ENCODE assay signal across 15 cellular contexts in the genomic region with DNA sequence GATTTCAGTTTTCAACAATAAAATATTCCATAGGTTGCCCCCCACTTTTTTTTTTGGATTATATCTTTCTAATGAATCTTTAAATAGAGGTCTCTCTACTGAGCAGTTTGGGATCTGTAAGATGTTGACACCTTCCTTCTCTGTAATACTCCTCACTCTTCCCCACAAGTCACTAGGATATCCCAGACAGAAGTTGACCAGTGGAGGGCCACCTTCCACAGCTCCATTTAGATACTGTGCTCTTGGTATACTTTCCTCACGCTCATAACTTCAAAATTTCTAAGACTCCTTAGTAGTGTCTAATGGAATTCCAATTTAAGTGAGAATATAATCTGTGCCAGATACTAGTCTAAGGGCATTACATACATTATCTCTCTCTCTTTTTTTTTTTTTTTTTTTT.
A peak's percentile ranks its signal among the peaks of the same experiment; 100 is the strongest.
DNase-seq lines count a peak whose midpoint lies in the region; TF ChIP-seq lines count a peak whose summit lies in the region.
"Had no signal": no experiment of that assay in that cellular context is flagged by ENCODE, and none has a peak within 500 bp of the region (broad histone marks: within the 10 kb centered on the region; RNA-seq: fewer than 3 reads in every experiment).

No MANE protein-coding gene starts in this region.

- no peak overlapping the region for H3K4me3 ChIP-seq in A673 (ENCODE audit: low read depth, low read length, poor library complexity, severe bottlenecking)
- no peak overlapping the region for H3K4me3 ChIP-seq in OCI-LY7 (ENCODE audit: low read depth, low read length, poor library complexity, severe bottlenecking)
- H3K4me3 ChIP-seq in osteoblast (ENCODE audit: insufficient read depth, low read length): no peak overlapping the region
- no peak overlapping the region for H3K4me3 ChIP-seq in suprapubic skin

- H3K9me3 ChIP-seq in A673 (ENCODE audit: low read depth, low read length, poor library complexity, severe bottlenecking) (no peaks in the 10 kb centered on the region), OCI-LY7 (ENCODE audit: low read length) (no peaks in the 10 kb centered on the region), osteoblast (ENCODE audit: low read depth, low read length) (no peaks in the 10 kb centered on the region), suprapubic skin (no peaks in the 10 kb centered on the region)

- 0 out of 2 replicates have a peak, but pooled peaks have one; percentile 13 for TF ChIP-seq CTCF in A673 (conservative IDR thresholded peaks at IDR 0.05; ENCODE audit: low read depth, low read length)
- TF ChIP-seq CTCF in OCI-LY7 (conservative IDR thresholded peaks at IDR 0.05; ENCODE audit: low read length): peak; percentile 27; the same call in 1 of the 2 replicates
- no peak for TF ChIP-seq CTCF in VCaP (conservative IDR thresholded peaks at IDR 0.05)
- TF ChIP-seq CTCF in osteoblast (IDR thresholded peaks at IDR 0.05; ENCODE audit: extremely low read depth, low read depth, low read length): peak; percentile 8
- TF ChIP-seq CTCF in progenitor cell of endocrine pancreas (IDR thresholded peaks at IDR 0.05; ENCODE audit: unreplicated experiment): no peak
- no peak for TF ChIP-seq CTCF in suprapubic skin (IDR thresholded peaks at IDR 0.05)

- BruUV-seq in A673 (replicated peaks; lab: Mats Ljungman, UMichigan): no TSS peak
- no TSS peak for BruUV-seq in OCI-LY7 (replicated peaks; lab: Mats Ljungman, UMichigan)

- H3K4me2 ChIP-seq in OCI-LY7 (ENCODE audit: low read length): no peak overlapping the region
- H3K4me2 ChIP-seq in osteoblast (ENCODE audit: insufficient read depth, low read length): no peak overlapping the region
- H3K4me2 ChIP-seq: KMS-11 had no signal

- CTCF ChIA-PET in A673 (lab: Charles Lee) (no interaction called here), OCI-LY7 (lab: Charles Lee; ENCODE audit: unreplicated experiment) (no interaction called here)

- peaks cover 2% of the 10 kb centered on the region for H3K36me3 Mint-ChIP-seq in progenitor cell of endocrine pancreas (ENCODE audit: insufficient read depth)

- H3K27me3 Mint-ChIP-seq in progenitor cell of endocrine pancreas: no peaks in the 10 kb centered on the region
- H3K27me3 Mint-ChIP-seq: IgD-negative memory B cell had no signal

- peaks cover 3% of the 10 kb centered on the region for H3K9me3 Mint-ChIP-seq in progenitor cell of endocrine pancreas (ENCODE audit: low read depth)
- H3K9me3 Mint-ChIP-seq: CD14-positive monocyte; CD8-positive, alpha-beta T cell; IgD-negative memory B cell had no signal

- TF ChIP-seq POLR2A in suprapubic skin (IDR thresholded peaks at IDR 0.05): no peak

- intact Hi-C loops in A673 (cut with micrococcal nuclease; ENCODE audit: unreplicated experiment) (no loop called here), OCI-LY7 (cut with micrococcal nuclease; ENCODE audit: unreplicated experiment) (no loop called here)

- TF ChIP-seq EP300 in suprapubic skin (IDR thresholded peaks at IDR 0.05): no peak

- H3K4me3 Mint-ChIP-seq in progenitor cell of endocrine pancreas (ENCODE audit: low read depth): no peak overlapping the region
- H3K4me3 Mint-ChIP-seq: CD14-positive monocyte; CD8-positive, alpha-beta T cell; IgD-negative memory B cell had no signal

- no peaks in the 10 kb centered on the region for H3K9me2 ChIP-seq in OCI-LY7 (ENCODE audit: insufficient read depth, low read length)

- no peaks in the 10 kb centered on the region for H3K27me3 ChIP-seq in A673 (replicated peaks; ENCODE audit: insufficient read depth, low read depth, low read length, poor library complexity)
- H3K27me3 ChIP-seq in osteoblast (ENCODE audit: insufficient read depth, low read length): no peaks in the 10 kb centered on the region
- no peaks in the 10 kb centered on the region for H3K27me3 ChIP-seq in suprapubic skin

- H3K27ac ChIP-seq in A673 (ENCODE audit: low read depth, low read length, poor library complexity, severe bottlenecking) (no peak overlapping the region), OCI-LY7 (ENCODE audit: low read depth, low read length, poor library complexity, severe bottlenecking) (no peak overlapping the region), VCaP (peak overlapping the region; percentile 96), osteoblast (ENCODE audit: low read depth, low read length) (no peak overlapping the region), suprapubic skin (no peak overlapping the region)
- H3K27ac ChIP-seq: KMS-11 had no signal

- peaks cover 8% of the 10 kb centered on the region for H3K4me1 Mint-ChIP-seq in progenitor cell of endocrine pancreas (ENCODE audit: low read depth)
- H3K4me1 Mint-ChIP-seq: CD14-positive monocyte, IgD-negative memory B cell had no signal

- H3K27ac Mint-ChIP-seq in progenitor cell of endocrine pancreas: no peak overlapping the region
- H3K27ac Mint-ChIP-seq: CD14-positive monocyte; CD8-positive, alpha-beta T cell; IgD-negative memory B cell had no signal

- H3K79me2 ChIP-seq in OCI-LY7 (ENCODE audit: insufficient read depth, low read depth, low read length) (no peaks in the 10 kb centered on the region), osteoblast (ENCODE audit: insufficient read depth, low read length) (no peaks in the 10 kb centered on the region)

- H3K36me3 ChIP-seq in A673 (ENCODE audit: insufficient read depth, low read length, poor library complexity, severe bottlenecking): no peaks in the 10 kb centered on the region
- H3K36me3 ChIP-seq in OCI-LY7 (ENCODE audit: insufficient read depth, low read length): no peaks in the 10 kb centered on the region
- no peaks in the 10 kb centered on the region for H3K36me3 ChIP-seq in osteoblast (ENCODE audit: insufficient read depth, low read length)
- H3K36me3 ChIP-seq in suprapubic skin: no peaks in the 10 kb centered on the region

- H3K4me1 ChIP-seq in A673 (ENCODE audit: insufficient read depth, low read length, poor library complexity, severe bottlenecking): no peaks in the 10 kb centered on the region
- no peaks in the 10 kb centered on the region for H3K4me1 ChIP-seq in OCI-LY7 (ENCODE audit: insufficient read depth, low read length, poor library complexity, severe bottlenecking)
- no peaks in the 10 kb centered on the region for H3K4me1 ChIP-seq in osteoblast (ENCODE audit: insufficient read depth, low read length)
- no peaks in the 10 kb centered on the region for H3K4me1 ChIP-seq in suprapubic skin

- DNase-seq in A673 (ENCODE audit: low spot score) (no peak), OCI-LY7 (ENCODE audit: low spot score) (no peak), osteoblast (ENCODE audit: insufficient read length, low spot score, missing footprints) (no peak), progenitor cell of endocrine pancreas (ENCODE audit: low spot score, unreplicated experiment) (no peak), putamen (ENCODE audit: low spot score) (no peak), suprapubic skin (ENCODE audit: low spot score in 2 of 2) (no peak)
- DNase-seq: CD8-positive, alpha-beta T cell; COR-L47; DMS153; DMS79 treated with DMSO at 0.1 percent for 48 hours; EL had no signal

- H2AFZ ChIP-seq in OCI-LY7 (ENCODE audit: low read length) (no peak overlapping the region), osteoblast (ENCODE audit: low read length) (no peak overlapping the region)

- WGBS in suprapubic skin: 96% methylated on average over 1 of the region's 1 CpG

- no peaks in the 10 kb centered on the region for H4K20me1 ChIP-seq in OCI-LY7 (ENCODE audit: insufficient read depth, low read length)
- no peaks in the 10 kb centered on the region for H4K20me1 ChIP-seq in osteoblast (ENCODE audit: insufficient read depth, low read length)

- POLR2A ChIA-PET in A673 (lab: Charles Lee; ENCODE audit: low non-redundant PET) (no interaction called here), OCI-LY7 (lab: Charles Lee) (interaction anchor here (0.6 to 0.7 kb wide), 5 partner anchors 8 to 1913 kb away, joined by 3 to 7 read pairs (median 4); no protein-coding TSS in a partner anchor)

Comparison
In these comparisons a context has a peak if more than half of its experiments do, and no peak if none do; other contexts are left out.
1. CTCF ChIP-seq: peak in A673 (single experiment), OCI-LY7 (single experiment) and osteoblast (single experiment); none in VCaP (single experiment), progenitor cell of endocrine pancreas (single experiment) and suprapubic skin (0 of 2).